Comparison of ENCODE assay signal across 21 cellular contexts in genomic region chr6:123838612-123839279, GRCh38. TPM values are rescaled to one million over a fixed set of nuclear protein-coding genes. Genes with fewer than 3 reads are reported as not detected.
DNase-seq lines count a peak whose midpoint lies in the region; ATAC-seq and TF ChIP-seq lines count a peak whose summit lies in the region.
"Had no signal": no experiment of that assay in that cellular context is flagged by ENCODE, and none has a peak within 500 bp of the region (broad histone marks: within the 10 kb centered on the region; RNA-seq: fewer than 3 reads in every experiment).

No MANE protein-coding gene starts in this region.

- no peaks in the 10 kb centered on the region for H3K4me1 Mint-ChIP-seq in endothelial cell (ENCODE audit: unreplicated experiment)
- no peaks in the 10 kb centered on the region for H3K4me1 Mint-ChIP-seq in naive thymus-derived CD4-positive, alpha-beta T cell
- H3K4me1 Mint-ChIP-seq: brain had no signal

- H3K4me3 ChIP-seq in naive thymus-derived CD4-positive, alpha-beta T cell (ENCODE audit: low read length) = no peak overlapping the region
- H3K4me3 ChIP-seq: K562, suprapubic skin, vagina had no signal

- H3K27ac Mint-ChIP-seq in endothelial cell (ENCODE audit: unreplicated experiment) = no peak overlapping the region
- no peak overlapping the region for H3K27ac Mint-ChIP-seq in naive thymus-derived CD4-positive, alpha-beta T cell
- H3K27ac Mint-ChIP-seq: brain had no signal

- no peaks in the 10 kb centered on the region for H3K27me3 ChIP-seq in naive thymus-derived CD4-positive, alpha-beta T cell (ENCODE audit: control insufficient read depth in 2 of 2, insufficient read depth in 2 of 2, low read length in 2 of 2)
- H3K27me3 ChIP-seq: suprapubic skin, vagina had no signal

- no peaks in the 10 kb centered on the region for H3K36me3 Mint-ChIP-seq in endothelial cell (ENCODE audit: low read depth, unreplicated experiment)
- H3K36me3 Mint-ChIP-seq in naive thymus-derived CD4-positive, alpha-beta T cell = no peaks in the 10 kb centered on the region
- H3K36me3 Mint-ChIP-seq: brain had no signal

- H3K27me3 Mint-ChIP-seq in endothelial cell (ENCODE audit: unreplicated experiment) = peaks cover 2% of the 10 kb centered on the region
- peaks cover 0 to 5% (median 0%) of the 10 kb centered on the region in 5 donors for H3K27me3 Mint-ChIP-seq in naive thymus-derived CD4-positive, alpha-beta T cell

- ATAC-seq in naive thymus-derived CD4-positive, alpha-beta T cell = no peak
- no peak for ATAC-seq in stimulated activated naive CD8-positive, alpha-beta T cell treated with anti-CD3 and anti-CD28 coated beads, Interleukin-15, Interleukin-2, amounts not matched to agents 100 U/mL and 50 U/mL, for 24 hours
- ATAC-seq: K562 had no signal

- CTCF ChIA-PET in naive thymus-derived CD4-positive, alpha-beta T cell (lab: Charles Lee) = no interaction called here

- no peaks in the 10 kb centered on the region for H3K9me3 ChIP-seq in naive thymus-derived CD4-positive, alpha-beta T cell (ENCODE audit: control insufficient read depth in 2 of 3, low read length in 3 of 3)
- H3K9me3 ChIP-seq: suprapubic skin, vagina had no signal

- no peaks in the 10 kb centered on the region for H3K4me1 ChIP-seq in naive thymus-derived CD4-positive, alpha-beta T cell (ENCODE audit: control insufficient read depth in 2 of 2, insufficient read depth in 2 of 2, low read length in 2 of 2)
- H3K4me1 ChIP-seq: suprapubic skin, vagina had no signal

- POLR2A ChIA-PET in naive thymus-derived CD4-positive, alpha-beta T cell (lab: Charles Lee) = no interaction called here

- TF ChIP-seq CTCF in endothelial cell (IDR thresholded peaks at IDR 0.05; ENCODE audit: unreplicated experiment) = no peak

- no peak overlapping the region for H3K27ac ChIP-seq in naive thymus-derived CD4-positive, alpha-beta T cell (ENCODE audit: low read depth, low read length)
- H3K27ac ChIP-seq: C4-2B, suprapubic skin, vagina had no signal

- no peak overlapping the region for H3K4me3 Mint-ChIP-seq in endothelial cell (ENCODE audit: unreplicated experiment)
- H3K4me3 Mint-ChIP-seq in naive thymus-derived CD4-positive, alpha-beta T cell = no peak overlapping the region
- H3K4me3 Mint-ChIP-seq: brain had no signal

- H3K36me3 ChIP-seq in naive thymus-derived CD4-positive, alpha-beta T cell (ENCODE audit: control insufficient read depth in 2 of 3, insufficient read depth in 3 of 3, low read length in 3 of 3) = no peaks in the 10 kb centered on the region
- H3K36me3 ChIP-seq: suprapubic skin, vagina had no signal

- no peaks in the 10 kb centered on the region for H3K9me3 Mint-ChIP-seq in endothelial cell (ENCODE audit: unreplicated experiment)
- peaks cover 0 to 11% (median 0%) of the 10 kb centered on the region in 11 donors for H3K9me3 Mint-ChIP-seq in naive thymus-derived CD4-positive, alpha-beta T cell

- peak; percentile 95 for DNase-seq in DMS79 treated with DMSO at 0.1 percent for 48 hours (lab: John Stamatoyannopoulos, UW)
- peak; percentile 20 for DNase-seq in NCI-H1417 treated with DMSO at 0.1 percent for 48 hours (lab: John Stamatoyannopoulos, UW)
- peak; percentile 20 for DNase-seq in NCI-H510A (lab: John Stamatoyannopoulos, UW)
- peak; percentile 11 for DNase-seq in endothelial cell (ENCODE audit: low spot score)
- no peak for DNase-seq in putamen (ENCODE audit: low spot score)
- no peak for DNase-seq in naive thymus-derived CD4-positive, alpha-beta T cell
- DNase-seq in stimulated activated naive CD8-positive, alpha-beta T cell treated with anti-CD3 and anti-CD28 coated beads, Interleukin-15, Interleukin-2, amounts not matched to agents 100 U/mL and 50 U/mL, for 24 hours = no peak
- no peak for DNase-seq in DMS 273 (lab: John Stamatoyannopoulos, UW; ENCODE audit: unreplicated experiment)
- DNase-seq: activated CD4-positive, CD25-positive, alpha-beta regulatory T cell treated with anti-CD3 and anti-CD28 coated beads, Interleukin-2, amount 50 U/mL, for 72 hours; activated T-cell treated with anti-CD3 and anti-CD28 coated beads, Interleukin-2, amount 50 U/mL, for 1 hour; erythroblast; foreskin melanocyte; GF-D8; hippocampal formation; NCI-H2171 had no signal

- intact Hi-C loops in naive thymus-derived CD4-positive, alpha-beta T cell (cut with micrococcal nuclease) = no loop called here

RNA-seq across cellular contexts. Expression of gene NKAIN2, which starts 35.1 kb away (rescaled TPM):
- total RNA-seq in endothelial cell (ENCODE audit: unreplicated experiment) = 9.5 TPM
- 1 to 10 TPM in 1 of 5 experiments, not detected in 4; 2.9 TPM for total RNA-seq in naive thymus-derived CD4-positive, alpha-beta T cell
- polyA plus RNA-seq in naive thymus-derived CD4-positive, alpha-beta T cell = under 1 TPM in 1 of 2 donors, not detected in 1; 0.21 TPM
- total RNA-seq: K562, pulmonary artery endothelial cell, vagina had no signal
- polyA plus RNA-seq: K562 had no signal

Comparison
In these comparisons a context has a peak if more than half of its experiments do, and no peak if none do; other contexts are left out.
1. DNase-seq: peak in DMS79 treated with DMSO at 0.1 percent for 48 hours (single experiment), NCI-H1417 treated with DMSO at 0.1 percent for 48 hours (single experiment), NCI-H510A (single experiment) and endothelial cell (single experiment); none in putamen (single experiment), naive thymus-derived CD4-positive, alpha-beta T cell (0 of 9), stimulated activated naive CD8-positive, alpha-beta T cell treated with anti-CD3 and anti-CD28 coated beads, Interleukin-15, Interleukin-2, amounts not matched to agents 100 U/mL and 50 U/mL, for 24 hours (single experiment) and DMS 273 (single experiment).